8 cellular contexts compared by ENCODE assay signal in genomic region chr12:64665506-64665905, GRCh38. TPM values are rescaled to one million over a fixed set of nuclear protein-coding genes. Genes with fewer than 3 reads are reported as not detected.
DNase-seq lines count a peak whose midpoint lies in the region; ATAC-seq, FAIRE-seq and TF ChIP-seq lines count a peak whose summit lies in the region.

No MANE protein-coding gene starts in this region.

- H3K27me3 ChIP-seq in CD4-positive, alpha-beta memory T cell (ENCODE audit: insufficient read depth, low read length): no peaks in the 10 kb centered on the region

- H3K4me1 Mint-ChIP-seq in CD4-positive, alpha-beta memory T cell: peaks cover 67 to 96% (median 82%) of the 10 kb centered on the region in 4 donors
- peaks cover 58% of the 10 kb centered on the region for H3K4me1 Mint-ChIP-seq in activated naive CD8-positive, alpha-beta T cell treated with anti-CD3 and anti-CD28 coated beads, Interleukin-2, amount 10 ng/mL, durations not matched to agents 7 days and 5 days
- H3K4me1 Mint-ChIP-seq in naive thymus-derived CD8-positive, alpha-beta T cell: peaks cover 46 to 97% (median 79%) of the 10 kb centered on the region in 4 donors

- DNase-seq in CD4-positive, alpha-beta memory T cell: peak; percentile 74 to 92 (median 80)
- no peak for DNase-seq in activated naive CD8-positive, alpha-beta T cell treated with anti-CD3 and anti-CD28 coated beads, Interleukin-2, amount 10 ng/mL, durations not matched to agents 7 days and 5 days
- peak in 7 of 10 donors; percentile 20 to 73 (median 62) for DNase-seq in naive thymus-derived CD8-positive, alpha-beta T cell
- DNase-seq in superior temporal gyrus (ENCODE audit: extremely low spot score) (no peak), UCSD-AML1 (lab: John Stamatoyannopoulos, UW; ENCODE audit: unreplicated experiment) (no peak), frontal cortex (ENCODE audit: low spot score in 2 of 2) (no peak)

- H3K4me1 ChIP-seq in CD4-positive, alpha-beta memory T cell (ENCODE audit: insufficient read depth, low read length): peaks cover 99% of the 10 kb centered on the region

- no peaks in the 10 kb centered on the region for H3K9me3 Mint-ChIP-seq in CD4-positive, alpha-beta memory T cell
- H3K9me3 Mint-ChIP-seq in activated naive CD8-positive, alpha-beta T cell treated with anti-CD3 and anti-CD28 coated beads, Interleukin-2, amount 10 ng/mL, durations not matched to agents 7 days and 5 days: no peaks in the 10 kb centered on the region
- no peaks in the 10 kb centered on the region for H3K9me3 Mint-ChIP-seq in naive thymus-derived CD8-positive, alpha-beta T cell

- POLR2A ChIA-PET in CD4-positive, alpha-beta memory T cell (lab: Charles Lee; ENCODE audit: partially characterized antibody): interaction anchor here (0.7 to 12.2 kb wide), 11 partner anchors 8 to 116 kb away, joined by 3 to 405 read pairs (median 4); partner anchors contain the start of gene RASSF3
- POLR2A ChIA-PET in activated naive CD8-positive, alpha-beta T cell treated with anti-CD3 and anti-CD28 coated beads, Interleukin-2, amount 10 ng/mL, durations not matched to agents 7 days and 5 days (lab: Charles Lee): interaction anchor here (0.8 to 1.2 kb wide), 4 partner anchors 10 to 56 kb away, joined by 3 to 5 read pairs (median 3); no protein-coding TSS in a partner anchor
- POLR2A ChIA-PET in naive thymus-derived CD8-positive, alpha-beta T cell (lab: Charles Lee): interaction anchor here (0.9 to 17.5 kb wide), 5 partner anchors 9 to 56 kb away, joined by 3 to 684 read pairs (median 5); partner anchors contain the start of gene RASSF3

- no peaks in the 10 kb centered on the region for H3K27me3 Mint-ChIP-seq in CD4-positive, alpha-beta memory T cell
- no peaks in the 10 kb centered on the region for H3K27me3 Mint-ChIP-seq in activated naive CD8-positive, alpha-beta T cell treated with anti-CD3 and anti-CD28 coated beads, Interleukin-2, amount 10 ng/mL, durations not matched to agents 7 days and 5 days
- no peaks in the 10 kb centered on the region for H3K27me3 Mint-ChIP-seq in naive thymus-derived CD8-positive, alpha-beta T cell

- no peaks in the 10 kb centered on the region for H3K36me3 ChIP-seq in CD4-positive, alpha-beta memory T cell (ENCODE audit: insufficient read depth, low read length)

- FAIRE-seq in frontal cortex (lab: Jason Lieb, UNC): no peak

- ATAC-seq in HG03460 (IDR thresholded peaks at IDR 0.05; ENCODE audit: unreplicated experiment): peak; percentile 37
- peak; percentile 9 for ATAC-seq in activated naive CD8-positive, alpha-beta T cell treated with anti-CD3 and anti-CD28 coated beads, Interleukin-2, amount 10 ng/mL, durations not matched to agents 7 days and 5 days (ENCODE audit: low read depth)
- ATAC-seq in naive thymus-derived CD8-positive, alpha-beta T cell: peak; percentile 23 to 32

- peak; percentile 93 for TF ChIP-seq POLR2A in GM19193 (IDR thresholded peaks at IDR 0.05; ENCODE audit: extremely low read depth, insufficient read depth, insufficient read length)

- CTCF ChIA-PET in CD4-positive, alpha-beta memory T cell (lab: Charles Lee; ENCODE audit: partially characterized antibody): interaction anchor here (1.0 to 3.9 kb wide), 12 partner anchors 12 to 116 kb away, joined by 3 to 22 read pairs (median 4); partner anchors contain the start of gene RASSF3

- no peaks in the 10 kb centered on the region for H3K9me3 ChIP-seq in CD4-positive, alpha-beta memory T cell (ENCODE audit: control insufficient read depth in 1 of 2, low read length in 2 of 2)

- peak overlapping the region; percentile 65 to 93 (median 76) for H3K4me3 Mint-ChIP-seq in CD4-positive, alpha-beta memory T cell
- peak overlapping the region; percentile 61 for H3K4me3 Mint-ChIP-seq in activated naive CD8-positive, alpha-beta T cell treated with anti-CD3 and anti-CD28 coated beads, Interleukin-2, amount 10 ng/mL, durations not matched to agents 7 days and 5 days
- H3K4me3 Mint-ChIP-seq in naive thymus-derived CD8-positive, alpha-beta T cell: peak overlapping the region; percentile 50 to 95 (median 83)

- intact Hi-C loops in CD4-positive, alpha-beta memory T cell (cut with micrococcal nuclease): loop anchor here (1.0 to 2.0 kb wide), 2 partner anchors 8 to 13 kb away; no protein-coding TSS in a partner anchor

- H3K36me3 Mint-ChIP-seq in CD4-positive, alpha-beta memory T cell: peaks cover 2 to 14% of the 10 kb centered on the region in 2 donors
- H3K36me3 Mint-ChIP-seq in activated naive CD8-positive, alpha-beta T cell treated with anti-CD3 and anti-CD28 coated beads, Interleukin-2, amount 10 ng/mL, durations not matched to agents 7 days and 5 days: peaks cover 3% of the 10 kb centered on the region
- H3K36me3 Mint-ChIP-seq in naive thymus-derived CD8-positive, alpha-beta T cell: peaks cover 0 to 15% (median 0%) of the 10 kb centered on the region in 3 donors

- H3K27ac ChIP-seq in CD4-positive, alpha-beta memory T cell (ENCODE audit: low read depth, low read length): peak overlapping the region; percentile 77

- peak overlapping the region; percentile 92 to 99 (median 98) for H3K27ac Mint-ChIP-seq in CD4-positive, alpha-beta memory T cell
- peak overlapping the region; percentile 81 for H3K27ac Mint-ChIP-seq in activated naive CD8-positive, alpha-beta T cell treated with anti-CD3 and anti-CD28 coated beads, Interleukin-2, amount 10 ng/mL, durations not matched to agents 7 days and 5 days
- peak overlapping the region; percentile 85 to 100 (median 98) for H3K27ac Mint-ChIP-seq in naive thymus-derived CD8-positive, alpha-beta T cell

- no peak overlapping the region for H3K4me3 ChIP-seq in CD4-positive, alpha-beta memory T cell (ENCODE audit: low read length in 2 of 2)

RNA-seq across cellular contexts. Expression of gene RASSF3, which starts 55.2 kb away (rescaled TPM):
- 100 to 1,000 TPM; 159 TPM for total RNA-seq in CD4-positive, alpha-beta memory T cell
- polyA plus RNA-seq in CD4-positive, alpha-beta memory T cell: 10 to 100 TPM in 1 of 2 donors, 1 to 10 TPM in 1; 5.2 to 12.3 TPM
- 10 to 100 TPM; 69.5 to 74.1 TPM for total RNA-seq in activated naive CD8-positive, alpha-beta T cell treated with anti-CD3 and anti-CD28 coated beads, Interleukin-2, amount 10 ng/mL, durations not matched to agents 7 days and 5 days
- total RNA-seq in naive thymus-derived CD8-positive, alpha-beta T cell: 100 to 1,000 TPM; 172 to 177 TPM
- polyA plus RNA-seq in naive thymus-derived CD8-positive, alpha-beta T cell: 1 to 10 TPM; 5.5 to 7.8 (median 5.7) TPM
- 5.7 TPM for total RNA-seq in frontal cortex

Comparison
In these comparisons a context has a peak if more than half of its experiments do, and no peak if none do; other contexts are left out.
1. DNase-seq: peak in CD4-positive, alpha-beta memory T cell (5 of 5) and naive thymus-derived CD8-positive, alpha-beta T cell (7 of 10); none in activated naive CD8-positive, alpha-beta T cell treated with anti-CD3 and anti-CD28 coated beads, Interleukin-2, amount 10 ng/mL, durations not matched to agents 7 days and 5 days (single experiment), superior temporal gyrus (single experiment), UCSD-AML1 (single experiment) and frontal cortex (0 of 2).
2. RNA of gene RASSF3, which starts 55.2 kb away (total RNA-seq): 172 to 177 TPM in naive thymus-derived CD8-positive, alpha-beta T cell, 159 TPM in CD4-positive, alpha-beta memory T cell and 69.5 to 74.1 TPM in activated naive CD8-positive, alpha-beta T cell treated with anti-CD3 and anti-CD28 coated beads, Interleukin-2, amount 10 ng/mL, durations not matched to agents 7 days and 5 days; 5.7 TPM in frontal cortex (single experiment); every median in the first group is over 10 times any median in the second.
3. Peak in every context shown above with its lines, with median percentiles within 50 percentile points of each other: H3K27ac Mint-ChIP-seq, H3K4me3 Mint-ChIP-seq and ATAC-seq.